In genomic region chr5:115561176-115561575, GRCh38 we compare ENCODE assay signal across 36 cellular contexts. TPM values are rescaled to one million over a fixed set of nuclear protein-coding genes. Genes with fewer than 3 reads are reported as not detected.
"Had no signal": no experiment of that assay in that cellular context is flagged by ENCODE, and none has a peak within 500 bp of the region (broad histone marks: within the 10 kb centered on the region; RNA-seq: fewer than 3 reads in every experiment).

No MANE protein-coding gene starts in this region.

- H3K27ac ChIP-seq: adrenal gland, body of pancreas, cardiac muscle cell, coronary artery, dorsolateral prefrontal cortex, gastroesophageal sphincter, WERI-Rb-1 had no signal

- DNase-seq: activated B cell treated with CpG ODN at 0.5 μM for 24 hours; activated CD4-positive, alpha-beta memory T cell treated with anti-CD3 and anti-CD28 coated beads for 36 hours; activated CD4-positive, alpha-beta T cell treated with anti-CD3 and anti-CD28 coated beads for 48 hours; activated CD4-positive, alpha-beta T cell treated with anti-CD3 and anti-CD28 coated beads, Interleukin-2, amount 50 U/mL, for 1 hour; activated CD8-positive, alpha-beta memory T cell treated with anti-CD3 and anti-CD28 coated beads, Interleukin-2, amount 10 ng/mL, durations not matched to agents 7 days and 5 days; activated CD8-positive, alpha-beta memory T cell treated with anti-CD3 and anti-CD28 coated beads, Interleukin-2, amount 50 U/mL, for 4 hours; activated CD8-positive, alpha-beta T cell treated with anti-CD3 and anti-CD28 coated beads, Interleukin-2, amount 10 ng/mL, durations not matched to agents 7 days and 5 days; activated effector memory CD4-positive, alpha-beta T cell treated with anti-CD3 and anti-CD28 coated beads, Interleukin-2, amount 50 U/mL, for 16 hours; activated naive CD4-positive, alpha-beta T cell treated with anti-CD3 and anti-CD28 coated beads for 36 hours; activated naive CD8-positive, alpha-beta T cell treated with anti-CD3 and anti-CD28 coated beads for 36 hours; activated naive CD8-positive, alpha-beta T cell treated with anti-CD3 and anti-CD28 coated beads, Interleukin-2, amount 50 U/mL, for 24 hours; activated T-cell treated with anti-CD3 and anti-CD28 coated beads, Interleukin-2, amount 50 U/mL, for 1 hour; activated T-cell treated with anti-CD3 and anti-CD28 coated beads, Interleukin-2, amount 50 U/mL, for 48 hours; adrenal gland; amygdala; aorta; body of pancreas; central memory CD4-positive, alpha-beta T cell; cerebellar nuclear complex; dorsolateral prefrontal cortex; effector memory CD4-positive, alpha-beta T cell; endodermal cell; foreskin melanocyte; T-helper 1 cell; T-helper 17 cell; T1000; WERI-Rb-1 had no signal

- H3K4me1 ChIP-seq: adrenal gland had no signal

- H3K27me3 ChIP-seq: adrenal gland, body of pancreas, cardiac muscle cell, dorsolateral prefrontal cortex, gastroesophageal sphincter had no signal

- H3K36me3 Mint-ChIP-seq: activated CD4-positive, alpha-beta memory T cell treated with anti-CD3 and anti-CD28 coated beads for 36 hours; activated CD8-positive, alpha-beta memory T cell treated with anti-CD3 and anti-CD28 coated beads, Interleukin-2, amount 10 ng/mL, durations not matched to agents 7 days and 5 days; activated naive CD4-positive, alpha-beta T cell treated with anti-CD3 and anti-CD28 coated beads, Interleukin-2, amount 50 U/mL, for 24 hours; activated naive CD8-positive, alpha-beta T cell treated with anti-CD3 and anti-CD28 coated beads for 36 hours had no signal

- H3K4me3 ChIP-seq: adrenal gland, body of pancreas, cardiac muscle cell, coronary artery, dorsolateral prefrontal cortex, gastroesophageal sphincter had no signal

- H3K27me3 Mint-ChIP-seq: activated B cell treated with CpG ODN at 0.5 μM for 24 hours; dendritic cell treated with granulocyte-macrophage colony-stimulating factor and Interleukin-4, amounts not matched to agents 40 ng/mL and 50 ng/mL, for 4 days had no signal

- H3K9me3 Mint-ChIP-seq: activated CD4-positive, alpha-beta memory T cell treated with anti-CD3 and anti-CD28 coated beads for 36 hours; activated naive CD4-positive, alpha-beta T cell treated with anti-CD3 and anti-CD28 coated beads for 36 hours; activated naive CD4-positive, alpha-beta T cell treated with anti-CD3 and anti-CD28 coated beads, Interleukin-2, amount 50 U/mL, for 24 hours; activated naive CD8-positive, alpha-beta T cell treated with anti-CD3 and anti-CD28 coated beads for 36 hours; activated naive CD8-positive, alpha-beta T cell treated with anti-CD3 and anti-CD28 coated beads, Interleukin-2, amount 50 U/mL, for 24 hours; activated T-helper 2 cell treated with anti-CD3 and anti-CD28 coated beads, Interferon-gamma antibody, Interleukin-2, Interleukin-4, amounts not matched to agents 10 μg/mL and 5 μg/mL and 100 μg/mL, durations not matched to agents 14 hours and 24 hours and 36 hours; endodermal cell; T-helper 2 cell treated with Interferon-gamma antibody and Interleukin-4, amounts not matched to agents 5 μg/mL and 100 μg/mL, for 36 hours had no signal

- H3K9me3 ChIP-seq: adrenal gland, body of pancreas, gastroesophageal sphincter had no signal

- H3K27ac Mint-ChIP-seq: activated B cell treated with CpG ODN at 0.5 μM for 24 hours; activated CD4-positive, alpha-beta memory T cell treated with anti-CD3 and anti-CD28 coated beads for 36 hours; activated CD8-positive, alpha-beta memory T cell treated with anti-CD3 and anti-CD28 coated beads, Interleukin-2, amount 10 ng/mL, durations not matched to agents 7 days and 5 days; activated CD8-positive, alpha-beta T cell treated with anti-CD3 and anti-CD28 coated beads, Interleukin-2, amount 10 ng/mL, durations not matched to agents 7 days and 5 days; activated naive CD4-positive, alpha-beta T cell treated with anti-CD3 and anti-CD28 coated beads for 36 hours; activated naive CD4-positive, alpha-beta T cell treated with anti-CD3 and anti-CD28 coated beads, Interleukin-2, amount 50 U/mL, for 24 hours; activated naive CD8-positive, alpha-beta T cell treated with anti-CD3 and anti-CD28 coated beads for 36 hours; activated naive CD8-positive, alpha-beta T cell treated with anti-CD3 and anti-CD28 coated beads, Interleukin-2, amount 50 U/mL, for 24 hours; activated T-helper 1 cell treated with anti-CD3 and anti-CD28 coated beads, Interleukin-12 subunit alpha, Interleukin-12 subunit beta, Interleukin-2, Interleukin-4 antibody, amounts not matched to agents 30 ng/mL and 10 ng/mL and 1 ng/mL, durations not matched to agents 14 hours and 24 hours and 36 hours; activated T-helper 2 cell treated with anti-CD3 and anti-CD28 coated beads, Interferon-gamma antibody, Interleukin-2, Interleukin-4, amounts not matched to agents 10 μg/mL and 5 μg/mL and 100 μg/mL, durations not matched to agents 14 hours and 24 hours and 36 hours; dendritic cell treated with granulocyte-macrophage colony-stimulating factor and Interleukin-4, amounts not matched to agents 40 ng/mL and 50 ng/mL, for 4 days; endodermal cell; T-helper 17 cell; T-helper 2 cell treated with Interferon-gamma antibody and Interleukin-4, amounts not matched to agents 5 μg/mL and 100 μg/mL, for 36 hours had no signal

- H3K4me3 Mint-ChIP-seq: activated B cell treated with CpG ODN at 0.5 μM for 24 hours; activated CD4-positive, alpha-beta memory T cell treated with anti-CD3 and anti-CD28 coated beads for 36 hours; activated CD8-positive, alpha-beta memory T cell treated with anti-CD3 and anti-CD28 coated beads, Interleukin-2, amount 10 ng/mL, durations not matched to agents 7 days and 5 days; activated CD8-positive, alpha-beta T cell treated with anti-CD3 and anti-CD28 coated beads, Interleukin-2, amount 10 ng/mL, durations not matched to agents 7 days and 5 days; activated naive CD4-positive, alpha-beta T cell treated with anti-CD3 and anti-CD28 coated beads for 36 hours; activated naive CD4-positive, alpha-beta T cell treated with anti-CD3 and anti-CD28 coated beads, Interleukin-2, amount 50 U/mL, for 24 hours; activated naive CD8-positive, alpha-beta T cell treated with anti-CD3 and anti-CD28 coated beads for 36 hours; activated naive CD8-positive, alpha-beta T cell treated with anti-CD3 and anti-CD28 coated beads, Interleukin-2, amount 50 U/mL, for 24 hours; activated T-helper 1 cell treated with anti-CD3 and anti-CD28 coated beads, Interleukin-12 subunit alpha, Interleukin-12 subunit beta, Interleukin-2, Interleukin-4 antibody, amounts not matched to agents 30 ng/mL and 10 ng/mL and 1 ng/mL, durations not matched to agents 14 hours and 24 hours and 36 hours; dendritic cell treated with granulocyte-macrophage colony-stimulating factor and Interleukin-4, amounts not matched to agents 40 ng/mL and 50 ng/mL, for 4 days; endodermal cell; T-helper 17 cell; T-helper 2 cell treated with Interferon-gamma antibody and Interleukin-4, amounts not matched to agents 5 μg/mL and 100 μg/mL, for 36 hours had no signal

- H3K36me3 ChIP-seq: adrenal gland, cardiac muscle cell, gastroesophageal sphincter, WERI-Rb-1 had no signal

- H3K4me1 Mint-ChIP-seq: activated B cell treated with CpG ODN at 0.5 μM for 24 hours; activated CD8-positive, alpha-beta memory T cell treated with anti-CD3 and anti-CD28 coated beads, Interleukin-2, amount 10 ng/mL, durations not matched to agents 7 days and 5 days; activated naive CD8-positive, alpha-beta T cell treated with anti-CD3 and anti-CD28 coated beads for 36 hours had no signal

- ATAC-seq: activated CD4-positive, CD25-positive, alpha-beta regulatory T cell treated with anti-CD3 and anti-CD28 coated beads, Interleukin-2, amount 50 U/mL, for 24 hours; activated CD8-positive, alpha-beta memory T cell treated with anti-CD3 and anti-CD28 coated beads, Interleukin-2, amount 10 ng/mL, durations not matched to agents 7 days and 5 days; activated CD8-positive, alpha-beta T cell treated with anti-CD3 and anti-CD28 coated beads, Interleukin-2, amount 10 ng/mL, durations not matched to agents 7 days and 5 days; activated naive CD8-positive, alpha-beta T cell treated with anti-CD3 and anti-CD28 coated beads, Interleukin-2, amount 50 U/mL, for 24 hours; body of pancreas; gastroesophageal sphincter; T-helper 17 cell had no signal

RNA-seq across cellular contexts. Expression of gene TICAM2, which starts 41.1 kb away (rescaled TPM):
- total RNA-seq: activated T-helper 2 cell treated with anti-CD3 and anti-CD28 coated beads, Interferon-gamma antibody, Interleukin-2, Interleukin-4, amounts not matched to agents 10 μg/mL and 5 μg/mL and 100 μg/mL, durations not matched to agents 14 hours and 24 hours and 36 hours had no signal
